18 cellular contexts compared by ENCODE assay signal in the genomic region with DNA sequence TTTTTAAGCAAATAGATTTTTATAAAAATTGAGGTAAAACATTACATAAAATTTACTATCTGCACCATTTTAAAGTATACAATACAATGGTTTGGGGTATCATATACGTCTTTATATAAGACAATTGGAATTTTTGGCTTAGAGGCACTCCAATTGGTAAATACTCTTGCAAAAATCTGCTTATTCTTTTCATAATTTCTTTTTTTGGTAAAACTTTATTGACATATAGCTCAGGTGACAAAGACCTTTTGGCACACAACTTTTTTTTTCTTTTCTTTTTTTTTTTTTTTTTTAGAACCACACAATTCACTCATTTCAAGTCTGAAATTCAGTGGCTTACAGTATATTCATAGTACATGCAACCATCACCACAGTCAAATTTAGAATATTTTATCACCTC. TPM values are rescaled to one million over a fixed set of nuclear protein-coding genes. Genes with fewer than 3 reads are reported as not detected.
DNase-seq lines count a peak whose midpoint lies in the region; ATAC-seq, FAIRE-seq and TF ChIP-seq lines count a peak whose summit lies in the region.
"Had no signal": no experiment of that assay in that cellular context is flagged by ENCODE, and none has a peak within 500 bp of the region (broad histone marks: within the 10 kb centered on the region; RNA-seq: fewer than 3 reads in every experiment).

No MANE protein-coding gene starts in this region.

- 42% methylated on average over 1 of the region's 1 CpG for WGBS in K562 (ENCODE audit: insufficient coverage, low coverage, missing lambda C conversion rate)

- H3K9me1 ChIP-seq in K562 (ENCODE audit: control insufficient read depth, insufficient read depth, low read length): no peaks in the 10 kb centered on the region

- no peak for FAIRE-seq in K562 (lab: Jason Lieb, UNC)

- H3K27me3 ChIP-seq in K562 (ENCODE audit: control insufficient read depth in 2 of 2, insufficient read depth in 2 of 2, low read length in 2 of 2): no peaks in the 10 kb centered on the region
- H3K27me3 ChIP-seq: BLaER1 had no signal

- no peaks in the 10 kb centered on the region for H3K4me1 ChIP-seq in K562 (replicated peaks in 1 of 2; ENCODE audit: control insufficient read depth in 2 of 2, insufficient read depth in 2 of 2, low read length in 2 of 2)

- no peak overlapping the region for H3K4me3 ChIP-seq in K562
- H3K4me3 ChIP-seq: A549, BLaER1, GM23338 had no signal

- TF ChIP-seq EP300 in K562 (IDR thresholded peaks at IDR 0.05; ENCODE audit: low read length): no peak

- no TSS peak for BruUV-seq in K562 (replicated peaks; lab: Mats Ljungman, UMichigan)

- no peaks in the 10 kb centered on the region for H3K27me3 Mint-ChIP-seq in activated T-cell treated with anti-CD3 and anti-CD28 coated beads, Interleukin-2, amount 50 U/mL, for 72 hours (ENCODE audit: low read depth)
- no peaks in the 10 kb centered on the region for H3K27me3 Mint-ChIP-seq in nephron (ENCODE audit: low read depth)
- H3K27me3 Mint-ChIP-seq: CD4-positive, alpha-beta memory T cell had no signal

- no peak for TF ChIP-seq RAD21 in K562 (CRISPR knock-in tag; conservative IDR thresholded peaks at IDR 0.05 in 1 of 2, IDR thresholded peaks at IDR 0.05 in 1 of 2)

- H3K27ac ChIP-seq in K562 (ENCODE audit: extremely low read depth, low read depth, low read length): no peak overlapping the region
- H3K27ac ChIP-seq: 22Rv1, A549, BLaER1 had no signal

- H3K9me3 Mint-ChIP-seq in activated T-cell treated with anti-CD3 and anti-CD28 coated beads, Interleukin-2, amount 50 U/mL, for 72 hours: no peaks in the 10 kb centered on the region
- no peaks in the 10 kb centered on the region for H3K9me3 Mint-ChIP-seq in nephron
- H3K9me3 Mint-ChIP-seq: CD4-positive, alpha-beta memory T cell; GM23338 had no signal

- no peak overlapping the region for H3K4me2 ChIP-seq in K562 (ENCODE audit: insufficient read depth, low read length)
- H3K4me2 ChIP-seq: A549, BLaER1, GM23338 had no signal

- TF ChIP-seq CTCF in K562 (IDR thresholded peaks at IDR 0.05 in 2 of 3, conservative IDR thresholded peaks at IDR 0.05 in 1 of 3; ENCODE audit: insufficient read depth in 2 of 3, low read depth in 1 of 3, low read length in 3 of 3) (no peak), nephron (IDR thresholded peaks at IDR 0.05; ENCODE audit: unreplicated experiment in 3 of 3) (no peak), omental fat pad (IDR thresholded peaks at IDR 0.05) (no peak)

- H3K4me1 Mint-ChIP-seq in activated T-cell treated with anti-CD3 and anti-CD28 coated beads, Interleukin-2, amount 50 U/mL, for 72 hours (ENCODE audit: low read depth): peaks cover 16% of the 10 kb centered on the region
- H3K4me1 Mint-ChIP-seq in nephron: peaks cover 17% of the 10 kb centered on the region
- H3K4me1 Mint-ChIP-seq: CD14-positive monocyte, GM23338 had no signal

- no peak overlapping the region for H3K9ac ChIP-seq in K562 (ENCODE audit: insufficient read depth in 1 of 2, low read depth in 2 of 2, low read length in 2 of 2)
- H3K9ac ChIP-seq: BLaER1 had no signal

- peaks cover 0 to 7% of the 10 kb centered on the region in 2 donors for H3K36me3 Mint-ChIP-seq in activated T-cell treated with anti-CD3 and anti-CD28 coated beads, Interleukin-2, amount 50 U/mL, for 72 hours (ENCODE audit: insufficient read depth in 2 of 2)
- H3K36me3 Mint-ChIP-seq in nephron (ENCODE audit: low read depth): peaks cover 29% of the 10 kb centered on the region

- no peaks in the 10 kb centered on the region for H3K9me3 ChIP-seq in K562 (replicated peaks; ENCODE audit: control insufficient read depth, insufficient read depth, low read depth, low read length)
- H3K9me3 ChIP-seq: A549, BLaER1 had no signal

- no peaks in the 10 kb centered on the region for H4K20me1 ChIP-seq in K562 (replicated peaks; ENCODE audit: control insufficient read depth, insufficient read depth, low read length)
- H4K20me1 ChIP-seq: BLaER1 had no signal

- in situ Hi-C loops in K562 (cut with MboI): no loop called here

- POLR2A ChIA-PET in K562 (lab: Yijun Ruan, JAX): interaction anchor here (0.7 kb wide), 1 partner anchor 17 kb away, joined by 3 read pairs; no protein-coding TSS in a partner anchor

- no peaks in the 10 kb centered on the region for H3K36me3 ChIP-seq in K562 (ENCODE audit: control insufficient read depth, insufficient read depth, low read length)

- H3K79me2 ChIP-seq in K562 (ENCODE audit: control insufficient read depth, insufficient read depth, low read length): no peaks in the 10 kb centered on the region

- H2AFZ ChIP-seq in K562 (ENCODE audit: low read depth, low read length): no peak overlapping the region

- CTCF ChIA-PET in K562 (lab: Yijun Ruan, JAX; ENCODE audit: low intra/inter-chr PET ratio): no interaction called here

- no peak for DNase-seq in activated T-cell treated with anti-CD3 and anti-CD28 coated beads, Interleukin-2, amount 50 U/mL, for 72 hours
- DNase-seq in activated T-cell treated with anti-CD3 and anti-CD28 coated beads, Interleukin-2, amount 50 U/mL, for 48 hours: no peak
- no peak for DNase-seq in K562 (ENCODE audit: extremely low read depth in 1 of 4, low spot score in 3 of 4)
- DNase-seq in HT-29 (ENCODE audit: low spot score): no peak
- DNase-seq in ecto neural progenitor cell (ENCODE audit: low spot score): no peak
- DNase-seq in omental fat pad (ENCODE audit: low spot score): no peak
- DNase-seq: AML-193; CD4-positive, alpha-beta memory T cell; DMS153; DMS79; GDM1; HCEC 1CT had no signal

- no peak for TF ChIP-seq POLR2A in K562 (conservative IDR thresholded peaks at IDR 0.05)

- H3K27ac Mint-ChIP-seq in activated T-cell treated with anti-CD3 and anti-CD28 coated beads, Interleukin-2, amount 50 U/mL, for 72 hours: peak overlapping the region; percentile 56
- peak overlapping the region in 2 of 3 experiments; percentile 13 to 27 for H3K27ac Mint-ChIP-seq in nephron
- H3K27ac Mint-ChIP-seq: CD14-positive monocyte; CD4-positive, alpha-beta memory T cell; GM23338 had no signal

- intact Hi-C loops in K562 (cut with micrococcal nuclease): no loop called here

- H3K4me3 Mint-ChIP-seq in activated T-cell treated with anti-CD3 and anti-CD28 coated beads, Interleukin-2, amount 50 U/mL, for 72 hours: no peak overlapping the region
- H3K4me3 Mint-ChIP-seq in nephron: no peak overlapping the region
- H3K4me3 Mint-ChIP-seq: CD14-positive monocyte; CD4-positive, alpha-beta memory T cell; GM23338 had no signal

- ATAC-seq in activated T-cell treated with anti-CD3 and anti-CD28 coated beads, Interleukin-2, amount 50 U/mL, for 72 hours (replicated peaks in 1 of 2): no peak
- ATAC-seq in K562 (no peak), omental fat pad (ENCODE audit: low FRiP score) (no peak)
- ATAC-seq: A549, GM23338 had no signal

TF ChIP-seq in K562, 482 proteins besides CTCF, POLR2A, EP300 and RAD21 (continues in another document):
- no peak for TF ChIP-seq NONO (IDR thresholded peaks at IDR 0.05; ENCODE audit: low read depth in 2 of 2, low read length in 1 of 2)

RNA-seq across cellular contexts. Expression of a gene that starts 57.8 kb away (rescaled TPM):
- 10 to 100 TPM; 55.8 to 56.0 TPM for total RNA-seq in activated T-cell treated with anti-CD3 and anti-CD28 coated beads, Interleukin-2, amount 50 U/mL, for 72 hours
- total RNA-seq in K562 (2011; cell fraction: chromatin; rRNA removed; ENCODE audit: low replicate concordance): 57.3 and 108 TPM in 2 replicates
- 50.4 and 52.2 TPM in 2 replicates for total RNA-seq in K562 (2011; cell fraction: nucleolus; rRNA removed)
- 58.1 and 76.9 TPM in 2 replicates for total RNA-seq in K562 (2011; cell fraction: nucleoplasm; rRNA removed)
- total RNA-seq in K562 (2014; rRNA removed) (3.4 and 4.3 TPM in 2 replicates), K562 (2014; rRNA removed; fragmentation: Illumina TruSeq; extraction: Trizol) (2.5 and 2.9 TPM in 2 replicates), K562 (2015; rRNA removed; fragmentation: Illumina TruSeq; extraction: Trizol) (4.9 and 6.7 TPM in 2 replicates), K562 (2021) (6.2 and 6.4 TPM in 2 replicates), omental fat pad (10 to 100 TPM; 15.5 to 81.0 (median 26.7) TPM)
- polyA plus RNA-seq in K562 (2011; rRNA removed) (8.4 and 10.6 TPM in 2 replicates), K562 (2014; fragmentation: Illumina TruSeq; extraction: Trizol) (6.3 and 6.4 TPM in 2 replicates), K562 (2014; fragmentation: Nextera tagmentation; extraction: Ambion mirVana) (under 1 TPM; 0.18 to 0.59 TPM), K562 (2014; rRNA removed) (11.2 and 12.0 TPM in 2 replicates)
- 5.7 TPM in 2 replicates for polyA plus RNA-seq in K562 (2011; cell fraction: cytosol; rRNA removed)
- 100 and 142 TPM in 2 replicates for polyA plus RNA-seq in K562 (2011; cell fraction: nucleus; rRNA removed)
- 13.7 and 47.5 TPM in 2 replicates for polyA plus RNA-seq in K562 (2012)
- polyA minus RNA-seq in K562 (2011; rRNA and poly(A)+ RNA removed): 4.1 and 4.6 TPM in 2 replicates
- 1.1 and 2.8 TPM in 2 replicates for polyA minus RNA-seq in K562 (2011; cell fraction: cytosol; rRNA and poly(A)+ RNA removed)
- polyA minus RNA-seq in K562 (2011; cell fraction: nucleus; rRNA and poly(A)+ RNA removed): 17.1 and 18.2 TPM in 2 replicates
- 10.4 and 11.4 TPM in 2 replicates for total RNA-seq in HT-29 (2014; rRNA removed; shearing (Covaris generic))
